ENCODE assay signal across 8 cellular contexts in genomic region chr5:125410501-125411162, GRCh38.
A peak's percentile ranks its signal among the peaks of the same experiment; 100 is the strongest.
DNase-seq lines count a peak whose midpoint lies in the region; ATAC-seq and TF ChIP-seq lines count a peak whose summit lies in the region.

No MANE protein-coding gene starts in this region.

- peaks cover 9% of the 10 kb centered on the region for H3K9me3 Mint-ChIP-seq in chondrocyte (ENCODE audit: low read depth)
- H3K9me3 Mint-ChIP-seq in activated naive CD8-positive, alpha-beta T cell treated with anti-CD3 and anti-CD28 coated beads, Interleukin-2, amount 50 U/mL, for 24 hours = no peaks in the 10 kb centered on the region

- TF ChIP-seq CTCF in chondrocyte (IDR thresholded peaks at IDR 0.05) (no peak), testis (IDR thresholded peaks at IDR 0.05) (no peak)

- peak; percentile 35 for DNase-seq in AG20443 (ENCODE audit: low spot score)
- peak; percentile 39 for DNase-seq in NCI-H1694 (lab: John Stamatoyannopoulos, UW)
- DNase-seq in chondrocyte (ENCODE audit: low spot score) = no peak
- DNase-seq in activated naive CD8-positive, alpha-beta T cell treated with anti-CD3 and anti-CD28 coated beads, Interleukin-2, amount 50 U/mL, for 24 hours = no peak
- DNase-seq in testis = no peak
- DNase-seq in islet precursor cell = no peak

- no peak for TF ChIP-seq POLR2A in testis (IDR thresholded peaks at IDR 0.05)

- H3K27me3 ChIP-seq in muscle layer of colon (ENCODE audit: control insufficient read depth in 1 of 2, insufficient read depth in 2 of 2, low read length in 2 of 2) (no peaks in the 10 kb centered on the region), testis (no peaks in the 10 kb centered on the region)

- H3K36me3 ChIP-seq in muscle layer of colon (ENCODE audit: insufficient read depth, low read length) = no peaks in the 10 kb centered on the region
- no peaks in the 10 kb centered on the region for H3K36me3 ChIP-seq in testis (ENCODE audit: low read depth, missing control alignments)

- intact Hi-C loops in testis (cut with DNase I; ENCODE audit: low total_unique reads) = no loop called here

- H3K4me3 ChIP-seq in muscle layer of colon (ENCODE audit: low read depth in 1 of 2, low read length in 2 of 2) (peak overlapping the region in 1 of 2 donors; percentile 11), testis (no peak overlapping the region)

- peaks cover 62% of the 10 kb centered on the region for H3K4me1 ChIP-seq in muscle layer of colon (ENCODE audit: insufficient read depth, low read length)
- peaks cover 36% of the 10 kb centered on the region for H3K4me1 ChIP-seq in testis

- H3K9ac ChIP-seq in muscle layer of colon (ENCODE audit: low read length) = no peak overlapping the region

- WGBS in testis, 2 donors = 27 to 34% methylated on average over 2 of the region's 2 CpGs

- peak overlapping the region; percentile 99 for H3K27ac Mint-ChIP-seq in chondrocyte (ENCODE audit: unreplicated experiment)
- H3K27ac Mint-ChIP-seq in activated naive CD8-positive, alpha-beta T cell treated with anti-CD3 and anti-CD28 coated beads, Interleukin-2, amount 50 U/mL, for 24 hours = no peak overlapping the region

- no peaks in the 10 kb centered on the region for H3K27me3 Mint-ChIP-seq in chondrocyte (ENCODE audit: low read depth)
- H3K27me3 Mint-ChIP-seq in activated naive CD8-positive, alpha-beta T cell treated with anti-CD3 and anti-CD28 coated beads, Interleukin-2, amount 50 U/mL, for 24 hours = no peaks in the 10 kb centered on the region

- H3K27ac ChIP-seq in muscle layer of colon (ENCODE audit: low read depth, low read length) (peak overlapping the region; percentile 76), testis (peak overlapping the region in 1 of 2 donors; percentile 39)

- ATAC-seq in HG03097 (IDR thresholded peaks at IDR 0.05; ENCODE audit: low FRiP score, unreplicated experiment) = no peak
- ATAC-seq in activated naive CD8-positive, alpha-beta T cell treated with anti-CD3 and anti-CD28 coated beads, Interleukin-2, amount 50 U/mL, for 24 hours = no peak

- H3K9me3 ChIP-seq in muscle layer of colon (ENCODE audit: low read length) = no peaks in the 10 kb centered on the region
- H3K9me3 ChIP-seq in testis = no peaks in the 10 kb centered on the region

- no peak overlapping the region for H3K4me3 Mint-ChIP-seq in chondrocyte (ENCODE audit: unreplicated experiment)
- no peak overlapping the region for H3K4me3 Mint-ChIP-seq in activated naive CD8-positive, alpha-beta T cell treated with anti-CD3 and anti-CD28 coated beads, Interleukin-2, amount 50 U/mL, for 24 hours

- H3K4me1 Mint-ChIP-seq in chondrocyte (ENCODE audit: low read depth) = peaks cover 60% of the 10 kb centered on the region
- peaks cover 24% of the 10 kb centered on the region for H3K4me1 Mint-ChIP-seq in activated naive CD8-positive, alpha-beta T cell treated with anti-CD3 and anti-CD28 coated beads, Interleukin-2, amount 50 U/mL, for 24 hours

- no peaks in the 10 kb centered on the region for H3K36me3 Mint-ChIP-seq in chondrocyte (ENCODE audit: low read depth)
- H3K36me3 Mint-ChIP-seq in activated naive CD8-positive, alpha-beta T cell treated with anti-CD3 and anti-CD28 coated beads, Interleukin-2, amount 50 U/mL, for 24 hours (ENCODE audit: low read depth) = no peaks in the 10 kb centered on the region

Comparison
In these comparisons a context has a peak if more than half of its experiments do, and no peak if none do; other contexts are left out.
1. DNase-seq: peak in AG20443 (single experiment) and NCI-H1694 (single experiment); none in chondrocyte (single experiment), activated naive CD8-positive, alpha-beta T cell treated with anti-CD3 and anti-CD28 coated beads, Interleukin-2, amount 50 U/mL, for 24 hours (single experiment), testis (single experiment) and islet precursor cell (single experiment).